ENCODE assay signal across 11 cellular contexts in the genomic region with DNA sequence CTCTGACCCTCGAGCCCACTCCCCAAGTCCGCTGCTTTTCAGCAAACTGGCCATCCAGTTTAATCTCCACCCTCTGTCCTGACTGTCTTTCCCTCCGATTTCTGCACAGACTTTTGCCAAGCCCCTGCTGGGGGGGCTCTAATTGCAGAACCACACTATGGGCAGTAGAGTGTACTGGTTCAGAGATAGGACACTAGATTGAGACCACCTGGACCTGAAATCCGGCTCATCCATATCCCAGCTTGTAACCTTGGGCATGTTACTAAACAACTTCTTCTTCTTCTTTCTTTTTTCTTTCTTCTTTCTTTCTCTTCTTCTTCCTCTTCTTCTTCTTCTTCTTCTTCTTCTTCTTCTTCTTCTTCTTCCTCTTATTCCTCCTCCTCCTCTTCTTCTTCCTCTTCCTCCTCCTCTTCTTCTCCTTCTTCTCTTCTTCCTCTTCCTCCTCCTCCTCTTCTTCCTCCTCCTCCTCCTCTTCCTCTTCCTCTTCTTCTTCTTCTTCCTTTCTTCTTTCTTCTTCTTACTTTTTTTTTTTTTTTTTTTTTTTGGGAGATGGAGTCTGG. TPM values are rescaled to one million over a fixed set of nuclear protein-coding genes. Genes with fewer than 3 reads are reported as not detected.
DNase-seq lines count a peak whose midpoint lies in the region; ATAC-seq and TF ChIP-seq lines count a peak whose summit lies in the region.
"Had no signal": no experiment of that assay in that cellular context is flagged by ENCODE, and none has a peak within 500 bp of the region (broad histone marks: within the 10 kb centered on the region; RNA-seq: fewer than 3 reads in every experiment).

No MANE protein-coding gene starts in this region.

- H3K27me3 Mint-ChIP-seq in activated CD8-positive, alpha-beta T cell treated with anti-CD3 and anti-CD28 coated beads, Interleukin-2, amount 10 ng/mL, durations not matched to agents 7 days and 5 days (ENCODE audit: low read depth) = peaks cover 73% of the 10 kb centered on the region
- H3K27me3 Mint-ChIP-seq in activated CD8-positive, alpha-beta T cell treated with anti-CD3 and anti-CD28 coated beads for 36 hours = peaks cover 70% of the 10 kb centered on the region

- no peak for DNase-seq in activated CD8-positive, alpha-beta T cell treated with anti-CD3 and anti-CD28 coated beads, Interleukin-2, amount 10 ng/mL, durations not matched to agents 7 days and 5 days
- DNase-seq in activated CD8-positive, alpha-beta T cell treated with anti-CD3 and anti-CD28 coated beads for 36 hours = no peak
- DNase-seq in MG63 (no peak), esophagus squamous epithelium (lab: John Stamatoyannopoulos, UW) (no peak), kidney tubule cell (ENCODE audit: low spot score) (no peak)
- DNase-seq: AML-193 had no signal

- H3K4me2 ChIP-seq in skeletal muscle satellite cell (ENCODE audit: low read length) = peak overlapping the region; percentile 79

- H3K27me3 ChIP-seq in MG63 (peaks cover 9% of the 10 kb centered on the region), esophagus squamous epithelium (peaks cover 12 to 77% (median 24%) of the 10 kb centered on the region in 4 donors), skeletal muscle satellite cell (ENCODE audit: control insufficient read depth, insufficient read depth, low read length) (peaks cover 69% of the 10 kb centered on the region)

- H3K4me3 ChIP-seq in MG63 (peak overlapping the region; percentile 44), esophagus squamous epithelium (peak overlapping the region in 3 of 4 donors; percentile 36 to 58 (median 40)), skeletal muscle satellite cell (ENCODE audit: low read length) (no peak overlapping the region)

- no peaks in the 10 kb centered on the region for H3K36me3 Mint-ChIP-seq in activated CD8-positive, alpha-beta T cell treated with anti-CD3 and anti-CD28 coated beads, Interleukin-2, amount 10 ng/mL, durations not matched to agents 7 days and 5 days (ENCODE audit: low read depth)
- H3K36me3 Mint-ChIP-seq in activated CD8-positive, alpha-beta T cell treated with anti-CD3 and anti-CD28 coated beads for 36 hours (ENCODE audit: low read depth) = no peaks in the 10 kb centered on the region

- no peak for TF ChIP-seq POLR2A in esophagus squamous epithelium (IDR thresholded peaks at IDR 0.05)

- peaks cover 36% of the 10 kb centered on the region for H3K4me1 Mint-ChIP-seq in activated CD8-positive, alpha-beta T cell treated with anti-CD3 and anti-CD28 coated beads, Interleukin-2, amount 10 ng/mL, durations not matched to agents 7 days and 5 days (ENCODE audit: low read depth)
- H3K4me1 Mint-ChIP-seq in activated CD8-positive, alpha-beta T cell treated with anti-CD3 and anti-CD28 coated beads for 36 hours (ENCODE audit: low read depth) = peaks cover 31% of the 10 kb centered on the region

- no peaks in the 10 kb centered on the region for H3K9me3 Mint-ChIP-seq in activated CD8-positive, alpha-beta T cell treated with anti-CD3 and anti-CD28 coated beads, Interleukin-2, amount 10 ng/mL, durations not matched to agents 7 days and 5 days (ENCODE audit: insufficient read depth)
- no peaks in the 10 kb centered on the region for H3K9me3 Mint-ChIP-seq in activated CD8-positive, alpha-beta T cell treated with anti-CD3 and anti-CD28 coated beads for 36 hours

- no peak overlapping the region for H3K27ac ChIP-seq in esophagus squamous epithelium
- H3K27ac ChIP-seq: gastroesophageal sphincter had no signal

- CTCF ChIA-PET in activated CD8-positive, alpha-beta T cell treated with anti-CD3 and anti-CD28 coated beads, Interleukin-2, amount 10 ng/mL, durations not matched to agents 7 days and 5 days (lab: Charles Lee) = interaction anchor here (0.5 to 8.1 kb wide), 28 partner anchors 9 to 244 kb away, joined by 3 to 93 read pairs (median 4); a partner anchor contains a TSS
- CTCF ChIA-PET in activated CD8-positive, alpha-beta T cell treated with anti-CD3 and anti-CD28 coated beads for 36 hours (lab: Charles Lee) = interaction anchor here (0.6 to 7.3 kb wide), 39 partner anchors 9 to 270 kb away, joined by 3 to 94 read pairs (median 4); a partner anchor contains a TSS

- no peak overlapping the region for H3K27ac Mint-ChIP-seq in activated CD8-positive, alpha-beta T cell treated with anti-CD3 and anti-CD28 coated beads, Interleukin-2, amount 10 ng/mL, durations not matched to agents 7 days and 5 days
- H3K27ac Mint-ChIP-seq in activated CD8-positive, alpha-beta T cell treated with anti-CD3 and anti-CD28 coated beads for 36 hours = no peak overlapping the region

- TF ChIP-seq CTCF in activated CD8-positive, alpha-beta T cell treated with anti-CD3 and anti-CD28 coated beads for 36 hours (IDR thresholded peaks at IDR 0.05) = no peak
- no peak for TF ChIP-seq CTCF in esophagus squamous epithelium (IDR thresholded peaks at IDR 0.05)

- no peak overlapping the region for H3K9ac ChIP-seq in skeletal muscle satellite cell (ENCODE audit: low read depth, low read length)

- H3K9me3 ChIP-seq in MG63 (no peaks in the 10 kb centered on the region), esophagus squamous epithelium (no peaks in the 10 kb centered on the region), skeletal muscle satellite cell (replicated peaks; ENCODE audit: low read length) (no peaks in the 10 kb centered on the region)
- H3K9me3 ChIP-seq: gastroesophageal sphincter had no signal

- peak; percentile 7 for ATAC-seq in activated CD8-positive, alpha-beta T cell treated with anti-CD3 and anti-CD28 coated beads, Interleukin-2, amount 10 ng/mL, durations not matched to agents 7 days and 5 days
- ATAC-seq in activated CD8-positive, alpha-beta T cell treated with anti-CD3 and anti-CD28 coated beads for 36 hours = no peak
- ATAC-seq in GM21390 (IDR thresholded peaks at IDR 0.05; ENCODE audit: unreplicated experiment) = no peak
- no peak for ATAC-seq in HG02885 (IDR thresholded peaks at IDR 0.05; ENCODE audit: poor library complexity, unreplicated experiment)

- WGBS in esophagus squamous epithelium, 2 donors = 7% methylated on average over 2 to 3 of the region's 4 CpGs

- POLR2A ChIA-PET in activated CD8-positive, alpha-beta T cell treated with anti-CD3 and anti-CD28 coated beads, Interleukin-2, amount 10 ng/mL, durations not matched to agents 7 days and 5 days (lab: Charles Lee) = interaction anchor here (0.9 kb wide), 1 partner anchor 36 kb away, joined by 4 read pairs; no protein-coding TSS in a partner anchor
- POLR2A ChIA-PET in activated CD8-positive, alpha-beta T cell treated with anti-CD3 and anti-CD28 coated beads for 36 hours (lab: Charles Lee) = interaction anchor here (1.7 kb wide), 1 partner anchor 38 kb away, joined by 5 read pairs; no protein-coding TSS in a partner anchor

- H3K36me3 ChIP-seq in MG63 = no peaks in the 10 kb centered on the region
- H3K36me3 ChIP-seq in esophagus squamous epithelium = no peaks in the 10 kb centered on the region
- no peaks in the 10 kb centered on the region for H3K36me3 ChIP-seq in skeletal muscle satellite cell (ENCODE audit: insufficient read depth, low read length)
- H3K36me3 ChIP-seq: gastroesophageal sphincter had no signal

- H3K4me3 Mint-ChIP-seq in activated CD8-positive, alpha-beta T cell treated with anti-CD3 and anti-CD28 coated beads, Interleukin-2, amount 10 ng/mL, durations not matched to agents 7 days and 5 days = no peak overlapping the region
- H3K4me3 Mint-ChIP-seq in activated CD8-positive, alpha-beta T cell treated with anti-CD3 and anti-CD28 coated beads for 36 hours = no peak overlapping the region

- intact Hi-C loops in activated CD8-positive, alpha-beta T cell treated with anti-CD3 and anti-CD28 coated beads for 36 hours (cut with micrococcal nuclease) = loop anchor here (5.0 kb wide), 1 partner anchor 36 kb away; a partner anchor contains a TSS
- intact Hi-C loops in esophagus squamous epithelium (cut with DNase I) = no loop called here

- peaks cover 15 to 34% (median 19%) of the 10 kb centered on the region in 3 donors for H3K4me1 ChIP-seq in esophagus squamous epithelium
- peaks cover 13% of the 10 kb centered on the region for H3K4me1 ChIP-seq in skeletal muscle satellite cell (ENCODE audit: control insufficient read depth, insufficient read depth, low read length)

RNA-seq across cellular contexts. Expression of a gene that starts 7.7 kb away (rescaled TPM):
- not detected for total RNA-seq in activated CD8-positive, alpha-beta T cell treated with anti-CD3 and anti-CD28 coated beads, Interleukin-2, amount 10 ng/mL, durations not matched to agents 7 days and 5 days
- not detected for total RNA-seq in activated CD8-positive, alpha-beta T cell treated with anti-CD3 and anti-CD28 coated beads for 36 hours
- not detected in 2 replicates for total RNA-seq in MG63 (2014; rRNA removed; shearing (Covaris generic); ENCODE audit: low replicate concordance)
- not detected for total RNA-seq in esophagus squamous epithelium
- total RNA-seq in skeletal muscle satellite cell (2012; rRNA removed) = not detected in 2 replicates
- total RNA-seq: T-helper 1 cell treated with Interleukin-12 subunit alpha and Interleukin-12 subunit beta and Interleukin-4 antibody, amounts not matched to agents 30 ng/mL and 1 ng/mL, for 36 hours had no signal

RNA-seq across cellular contexts. Expression of a gene that starts 34.6 kb away (rescaled TPM):
- total RNA-seq in activated CD8-positive, alpha-beta T cell treated with anti-CD3 and anti-CD28 coated beads, Interleukin-2, amount 10 ng/mL, durations not matched to agents 7 days and 5 days = under 1 TPM; 0.21 to 0.40 TPM
- under 1 TPM in 1 of 2 experiments, not detected in 1; 0.07 TPM for total RNA-seq in activated CD8-positive, alpha-beta T cell treated with anti-CD3 and anti-CD28 coated beads for 36 hours
- 0.46 TPM in 1 of 2 replicates, not detected in the other for total RNA-seq in MG63 (2014; rRNA removed; shearing (Covaris generic); ENCODE audit: low replicate concordance)
- total RNA-seq in esophagus squamous epithelium = 1 to 10 TPM; 1.1 to 4.6 (median 2.7) TPM
- total RNA-seq in skeletal muscle satellite cell (2012; rRNA removed) = 0.22 and 1.8 TPM in 2 replicates
